Comparison of ENCODE assay signal across 8 cellular contexts in the genomic region with DNA sequence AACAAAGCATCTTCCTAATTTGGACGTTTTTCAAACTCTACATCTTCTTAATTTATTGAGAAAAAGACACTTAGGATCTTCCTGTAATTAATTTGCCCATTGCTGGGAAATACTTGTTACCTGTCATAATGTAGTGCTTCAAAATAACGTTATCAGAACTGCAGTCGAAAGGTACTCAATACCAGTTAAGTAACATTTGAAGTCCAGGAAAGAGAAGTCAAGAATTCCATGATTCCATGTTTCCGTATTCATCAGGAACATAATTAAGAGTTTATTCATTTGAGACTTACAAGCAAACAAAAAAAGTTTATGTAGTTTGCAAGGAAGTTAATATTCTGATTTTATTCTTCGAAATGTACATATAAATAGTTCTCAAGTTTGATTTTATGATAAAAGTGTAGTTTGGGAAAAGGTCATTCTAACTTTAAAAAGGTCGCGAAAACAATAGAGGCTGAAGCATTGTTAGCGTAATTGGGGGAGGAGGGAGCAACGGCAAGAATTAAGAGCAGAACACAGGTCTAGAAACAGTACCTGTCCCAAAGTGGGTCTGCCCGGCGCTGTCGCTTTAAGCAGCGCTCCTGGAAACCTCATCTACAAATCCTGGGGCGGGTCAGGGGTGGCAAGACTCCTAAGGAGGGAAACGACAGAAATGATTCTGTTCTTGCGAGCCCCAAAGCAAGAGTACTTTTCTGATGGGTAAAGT. TPM values are rescaled to one million over a fixed set of nuclear protein-coding genes. Genes with fewer than 3 reads are reported as not detected.
DNase-seq lines count a peak whose midpoint lies in the region; ATAC-seq and TF ChIP-seq lines count a peak whose summit lies in the region.

No MANE protein-coding gene starts in this region.

- H3K36me3 ChIP-seq in NT2/D1 (ENCODE audit: insufficient read depth, insufficient read length, low read length): no peaks in the 10 kb centered on the region
- H3K36me3 ChIP-seq in esophagus muscularis mucosa: no peaks in the 10 kb centered on the region
- H3K36me3 ChIP-seq in rectal smooth muscle tissue (ENCODE audit: control insufficient read depth, insufficient read depth, low read length): no peaks in the 10 kb centered on the region

- intact Hi-C loops in esophagus muscularis mucosa (cut with DNase I): loop anchor here (5.0 to 10.0 kb wide), 2 partner anchors 120 to 463 kb away; partner anchors contain the start of gene CNOT2

- TF ChIP-seq CTCF in GM10248 (IDR thresholded peaks at IDR 0.05; ENCODE audit: control extremely low read depth, extremely low read depth, low read depth, missing control alignments) (no peak), esophagus muscularis mucosa (IDR thresholded peaks at IDR 0.05) (no peak)

- WGBS in esophagus muscularis mucosa: 35% methylated on average over 16 of the region's 16 CpGs

- H3K27me3 ChIP-seq in NT2/D1 (ENCODE audit: insufficient read depth, insufficient read length) (peaks cover 16% of the 10 kb centered on the region), esophagus muscularis mucosa (peaks cover 0 to 46% (median 18%) of the 10 kb centered on the region in 4 donors), rectal smooth muscle tissue (ENCODE audit: control insufficient read depth, insufficient read depth, low read length) (peaks cover 12% of the 10 kb centered on the region)

- no peak overlapping the region for H3K27ac ChIP-seq in esophagus muscularis mucosa (replicated peaks in 1 of 4)
- no peak overlapping the region for H3K27ac ChIP-seq in rectal smooth muscle tissue (ENCODE audit: low read depth, low read length)

- H3K9me3 ChIP-seq in NT2/D1 (ENCODE audit: insufficient read depth, low read length) (no peaks in the 10 kb centered on the region), esophagus muscularis mucosa (no peaks in the 10 kb centered on the region)

- H3K4me3 ChIP-seq in NT2/D1 (ENCODE audit: insufficient read length, low read depth): peak overlapping the region; percentile 80
- H3K4me3 ChIP-seq in esophagus muscularis mucosa: peak overlapping the region; percentile 74 to 79 (median 75)
- peak overlapping the region; percentile 75 for H3K4me3 ChIP-seq in rectal smooth muscle tissue (ENCODE audit: low read length)

- H3K4me1 ChIP-seq in NT2/D1 (ENCODE audit: insufficient read depth, insufficient read length) (no peaks in the 10 kb centered on the region), esophagus muscularis mucosa (peaks cover 7 to 25% (median 23%) of the 10 kb centered on the region in 4 donors), rectal smooth muscle tissue (ENCODE audit: control insufficient read depth, insufficient read depth, low read length) (no peaks in the 10 kb centered on the region)

- DNase-seq in GM10248 (ENCODE audit: extremely low spot score): peak; percentile 12
- no peak for DNase-seq in NT2/D1 (ENCODE audit: low read depth, low spot score)
- DNase-seq in esophagus muscularis mucosa (ENCODE audit: extremely low spot score): no peak
- DNase-seq in HuH-7 (ENCODE audit: low spot score): no peak
- no peak for DNase-seq in mucosa of gallbladder (ENCODE audit: low spot score)

- POLR2A ChIA-PET in GM10248 (lab: Yijun Ruan, JAX): no interaction called here

- no peak for TF ChIP-seq EP300 in esophagus muscularis mucosa (IDR thresholded peaks at IDR 0.05)

- CTCF ChIA-PET in GM10248 (lab: Yijun Ruan, JAX): interaction anchor here (1.1 kb wide), 2 partner anchors 11 to 36 kb away, joined by 3 to 4 read pairs; no protein-coding TSS in a partner anchor

- no peak for ATAC-seq in HG03521 (IDR thresholded peaks at IDR 0.05; ENCODE audit: unreplicated experiment)
- ATAC-seq in GM18498 (IDR thresholded peaks at IDR 0.05; ENCODE audit: unreplicated experiment): no peak

- peak overlapping the region; percentile 91 for H3K9ac ChIP-seq in NT2/D1 (ENCODE audit: insufficient read length, low read depth)
- H3K9ac ChIP-seq in rectal smooth muscle tissue (ENCODE audit: low read length): no peak overlapping the region

- no peak for TF ChIP-seq POLR2A in esophagus muscularis mucosa (IDR thresholded peaks at IDR 0.05; ENCODE audit: low read depth)

RNA-seq across cellular contexts. Expression of gene KCNMB4, which starts 1.2 kb away (rescaled TPM):
- total RNA-seq in esophagus muscularis mucosa (10 to 100 TPM in 1 of 4 donors, 1 to 10 TPM in 3; 6.6 to 10.3 (median 8.0) TPM), mucosa of gallbladder (3.1 TPM)
